In genomic region chr1:32020338-32020737, GRCh38 we compare ENCODE assay signal across 1 cellular context.
TF ChIP-seq lines count a peak whose summit lies in the region.

No MANE protein-coding gene starts in this region.

TF ChIP-seq in endothelial cell of umbilical vein, 7 proteins besides CTCF, POLR2A, EP300 and RAD21:
- TF ChIP-seq, protein P1, sequence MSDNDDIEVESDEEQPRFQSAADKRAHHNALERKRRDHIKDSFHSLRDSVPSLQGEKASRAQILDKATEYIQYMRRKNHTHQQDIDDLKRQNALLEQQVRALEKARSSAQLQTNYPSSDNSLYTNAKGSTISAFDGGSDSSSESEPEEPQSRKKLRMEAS (IDR thresholded peaks at IDR 0.05; ENCODE audit: insufficient read depth, insufficient read length), result no peak
- TF ChIP-seq MYC (IDR thresholded peaks at IDR 0.05; ENCODE audit: low read depth, low read length) (no peak), EZH2 (IDR thresholded peaks at IDR 0.05; ENCODE audit: borderline replicate concordance, low read depth, low read length, severe bottlenecking) (no peak), JUN (IDR thresholded peaks at IDR 0.05; ENCODE audit: borderline replicate concordance, insufficient read depth, insufficient read length, low read depth) (no peak), GATA2 (IDR thresholded peaks at IDR 0.05; ENCODE audit: insufficient read depth, insufficient read length, low read depth, low read length) (no peak), FOS (IDR thresholded peaks at IDR 0.05; ENCODE audit: borderline replicate concordance, insufficient read depth, low read length) (no peak), POLR2AphosphoS5 (IDR thresholded peaks at IDR 0.05; ENCODE audit: insufficient read depth, low read depth, low read length) (no peak)
